Comparison of ENCODE assay signal across 1 cellular context in genomic region chr14:70189678-70190077, GRCh38.
TF ChIP-seq lines count a peak whose summit lies in the region.

No MANE protein-coding gene starts in this region.

TF ChIP-seq in WTC11, 78 proteins besides CTCF, POLR2A, EP300 and RAD21 (continued from another document):
- TF ChIP-seq USF2 (CRISPR knock-in tag; IDR thresholded peaks at IDR 0.05) (no peak), HMGXB4 (CRISPR knock-in tag; IDR thresholded peaks at IDR 0.05) (no peak), HMGA2 (CRISPR knock-in tag; IDR thresholded peaks at IDR 0.05) (no peak)
